Comparison of ENCODE assay signal across 20 cellular contexts in the genomic region with DNA sequence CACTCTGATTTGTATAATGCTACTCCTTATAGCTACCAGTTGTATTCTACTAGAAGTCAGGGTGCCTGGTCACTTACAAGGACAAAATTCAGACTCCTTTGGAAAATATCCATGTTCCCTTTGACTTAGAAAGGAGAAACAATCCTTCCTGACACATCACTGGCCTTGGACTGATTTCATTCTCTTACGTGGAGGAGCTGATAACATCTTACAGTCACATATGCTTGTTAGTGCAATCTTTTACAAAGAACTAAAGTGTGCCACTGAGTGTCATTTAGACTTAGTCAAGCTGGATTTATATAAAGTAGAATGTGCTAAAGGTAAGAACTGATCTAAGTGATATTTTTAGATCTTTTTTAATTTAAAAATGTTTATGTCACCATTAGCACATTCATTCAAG.
A peak's percentile ranks its signal among the peaks of the same experiment; 100 is the strongest.
DNase-seq lines count a peak whose midpoint lies in the region; TF ChIP-seq lines count a peak whose summit lies in the region.
"Had no signal": no experiment of that assay in that cellular context is flagged by ENCODE, and none has a peak within 500 bp of the region (broad histone marks: within the 10 kb centered on the region; RNA-seq: fewer than 3 reads in every experiment).

No MANE protein-coding gene starts in this region.

- H3K79me2 ChIP-seq in mammary epithelial cell (ENCODE audit: insufficient read depth, low read length), result no peaks in the 10 kb centered on the region

- H3K27me3 ChIP-seq in mammary epithelial cell (ENCODE audit: insufficient read depth, low read length) (no peaks in the 10 kb centered on the region), breast epithelium (no peaks in the 10 kb centered on the region)
- H3K27me3 ChIP-seq: BE2C had no signal

- no TSS peak for BruUV-seq in mammary epithelial cell (replicated peaks; lab: Mats Ljungman, UMichigan)

- H3K4me3 ChIP-seq in mammary epithelial cell (replicated peaks in 1 of 3; ENCODE audit: insufficient read depth in 1 of 3, low read depth in 2 of 3, low read length in 3 of 3), result no peak overlapping the region
- H3K4me3 ChIP-seq in breast epithelium, result no peak overlapping the region
- H3K4me3 ChIP-seq in retinal pigment epithelial cell (ENCODE audit: low read length), result no peak overlapping the region
- H3K4me3 ChIP-seq: GM23338, PC-9 had no signal

- CTCF ChIA-PET in mammary epithelial cell (lab: Charles Lee; ENCODE audit: low non-redundant PET), result no interaction called here

- no peak overlapping the region for H3K27ac ChIP-seq in mammary epithelial cell (ENCODE audit: insufficient read depth, low read depth, low read length)
- no peak overlapping the region for H3K27ac ChIP-seq in breast epithelium
- H3K27ac ChIP-seq: PC-9, RWPE1 had no signal

- H3K9me3 ChIP-seq in mammary epithelial cell (replicated peaks; ENCODE audit: insufficient read depth, low read length), result no peaks in the 10 kb centered on the region
- H3K9me3 ChIP-seq in breast epithelium, result peaks cover 0 to 4% of the 10 kb centered on the region in 2 donors
- H3K9me3 ChIP-seq: BE2C had no signal

- dilution Hi-C loops in mammary epithelial cell (cut with HindIII; ENCODE audit: low sequenced_read_pairs), result no loop called here

- TF ChIP-seq CTCF in mammary epithelial cell (conservative IDR thresholded peaks at IDR 0.05 in 1 of 2, IDR thresholded peaks at IDR 0.05 in 1 of 2; ENCODE audit: extremely low read depth in 1 of 2, insufficient read depth in 1 of 2, low read depth in 1 of 2, low read length in 2 of 2) (no peak), breast epithelium (IDR thresholded peaks at IDR 0.05) (no peak), retinal pigment epithelial cell (conservative IDR thresholded peaks at IDR 0.05; ENCODE audit: low read depth, low read length) (no peak)

- intact Hi-C loops in mammary epithelial cell (cut with micrococcal nuclease), result no loop called here
- intact Hi-C loops in breast epithelium (cut with DNase I; ENCODE audit: low total_unique reads), result no loop called here

- no peak overlapping the region for H3K9ac ChIP-seq in mammary epithelial cell (ENCODE audit: insufficient read depth, low read length)

- in situ Hi-C loops in mammary epithelial cell (cut with MboI; ENCODE audit: low sequenced_read_pairs in 2 of 2), result no loop called here

- WGBS in mammary epithelial cell (ENCODE audit: low coverage, missing lambda C conversion rate), result 0% methylated on average over 1 of the region's 1 CpG

- H3K4me2 ChIP-seq in mammary epithelial cell (ENCODE audit: insufficient read depth, low read depth, low read length), result no peak overlapping the region
- H3K4me2 ChIP-seq: GM23338, PC-9 had no signal

- no peaks in the 10 kb centered on the region for H4K20me1 ChIP-seq in mammary epithelial cell (ENCODE audit: insufficient read depth, low read length)

- DNase-seq in mammary epithelial cell, result peak; percentile 11
- DNase-seq in breast epithelium (ENCODE audit: low spot score in 2 of 2), result no peak
- DNase-seq in SK-N-DZ (ENCODE audit: low spot score), result peak; percentile 43
- DNase-seq in dedifferentiated amniotic fluid mesenchymal stem cell (ENCODE audit: extremely low spot score), result peak; percentile 13
- DNase-seq in retinal pigment epithelial cell (ENCODE audit: low read depth), result peak; percentile 35
- DNase-seq in activated naive CD4-positive, alpha-beta T cell (lab: John Stamatoyannopoulos, UW), result no peak
- DNase-seq in ecto neural progenitor cell (ENCODE audit: low spot score), result no peak
- DNase-seq in activated CD4-positive, alpha-beta T cell treated with anti-CD3 and anti-CD28 coated beads, Interleukin-2, amount 50 U/mL, for 1 hour, result no peak
- DNase-seq: BE2C, DMS79 treated with DMSO at 0.1 percent for 48 hours, HCEC 1CT, KG1, MV-4-11, NCI-H1105 treated with DMSO at 0.1 percent for 48 hours, NCI-H2029 treated with DMSO at 0.1 percent for 48 hours, NCI-H526 treated with DMSO at 0.1 percent for 48 hours, PC-9, SHP77 treated with DMSO at 0.1 percent for 48 hours had no signal

- H3K4me1 ChIP-seq in mammary epithelial cell (ENCODE audit: insufficient read depth, low read length), result no peaks in the 10 kb centered on the region
- H3K4me1 ChIP-seq in breast epithelium, result no peaks in the 10 kb centered on the region
- H3K4me1 ChIP-seq: BE2C had no signal

- H2AFZ ChIP-seq in mammary epithelial cell (ENCODE audit: low read depth, low read length), result no peak overlapping the region
- H2AFZ ChIP-seq: GM23338, PC-9 had no signal

- no peak for TF ChIP-seq POLR2A in breast epithelium (IDR thresholded peaks at IDR 0.05)

- H3K36me3 ChIP-seq in mammary epithelial cell (ENCODE audit: insufficient read depth, low read length), result no peaks in the 10 kb centered on the region
- no peaks in the 10 kb centered on the region for H3K36me3 ChIP-seq in breast epithelium
- H3K36me3 ChIP-seq: BE2C had no signal

Comparison
In these comparisons a context has a peak if more than half of its experiments do, and no peak if none do; other contexts are left out.
1. DNase-seq: peak in mammary epithelial cell (single experiment), SK-N-DZ (single experiment), dedifferentiated amniotic fluid mesenchymal stem cell (single experiment) and retinal pigment epithelial cell (single experiment); none in breast epithelium (0 of 2), activated naive CD4-positive, alpha-beta T cell (0 of 4), ecto neural progenitor cell (single experiment) and activated CD4-positive, alpha-beta T cell treated with anti-CD3 and anti-CD28 coated beads, Interleukin-2, amount 50 U/mL, for 1 hour (single experiment).